12 cellular contexts compared by ENCODE assay signal in the genomic region with DNA sequence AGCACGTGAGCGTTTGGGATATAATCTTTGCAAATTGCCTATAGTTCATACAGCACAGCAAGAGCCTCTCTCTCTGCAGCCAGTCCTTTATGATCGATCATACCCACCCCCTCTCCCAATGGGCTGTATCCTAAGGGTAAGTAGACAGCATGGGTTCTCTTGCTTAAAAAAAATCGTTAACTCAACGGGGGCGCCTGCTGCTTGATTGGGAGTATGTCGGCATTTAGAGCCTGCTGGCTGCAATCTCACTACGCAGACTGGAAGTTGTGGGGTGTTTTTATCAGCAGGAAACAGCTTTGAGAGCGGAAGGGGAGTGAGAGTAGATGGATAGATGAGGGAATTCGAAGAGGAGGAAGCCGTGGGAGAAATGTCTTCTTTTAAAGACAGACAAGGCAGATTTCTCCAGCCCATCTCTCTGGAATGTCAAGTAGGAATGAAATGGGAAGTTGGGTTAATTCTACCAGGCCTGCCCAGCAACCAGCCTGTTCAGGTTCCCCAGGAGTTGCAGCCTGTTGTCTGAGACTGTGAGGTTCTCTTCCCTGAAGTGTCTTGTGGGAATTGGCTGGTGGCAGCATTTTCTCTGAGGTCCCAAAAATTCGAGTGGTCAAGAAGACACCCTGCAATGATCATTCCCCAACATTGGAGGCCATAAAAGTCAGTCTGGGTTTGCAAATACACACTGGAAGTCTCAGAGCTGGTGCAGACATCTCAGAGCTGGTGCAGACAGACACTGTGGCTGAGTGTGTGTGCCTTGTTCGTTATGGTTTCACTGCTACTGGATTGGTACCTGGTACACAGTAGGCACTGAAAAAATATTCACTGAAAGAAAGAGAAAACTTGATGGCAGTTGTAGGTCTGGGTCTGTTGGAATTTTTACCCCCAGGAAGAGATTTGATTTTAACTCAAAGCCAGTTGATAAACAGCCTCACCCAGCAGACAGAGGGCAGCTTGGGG.
DNase-seq lines count a peak whose midpoint lies in the region; ATAC-seq and TF ChIP-seq lines count a peak whose summit lies in the region.
"Had no signal": no experiment of that assay in that cellular context is flagged by ENCODE, and none has a peak within 500 bp of the region (broad histone marks: within the 10 kb centered on the region; RNA-seq: fewer than 3 reads in every experiment).

No MANE protein-coding gene starts in this region.

- H3K4me1 Mint-ChIP-seq in brain: peaks cover 36% of the 10 kb centered on the region
- peaks cover 40% of the 10 kb centered on the region for H3K4me1 Mint-ChIP-seq in activated CD4-positive, alpha-beta memory T cell treated with anti-CD3 and anti-CD28 coated beads, Interleukin-2, amount 10 ng/mL, durations not matched to agents 7 days and 5 days

- H3F3A ChIP-seq in neural cell (ENCODE audit: insufficient read depth, low read length, poor library complexity, severe bottlenecking): no peaks in the 10 kb centered on the region

- no peaks in the 10 kb centered on the region for H3K36me3 ChIP-seq in neural cell (ENCODE audit: insufficient read depth, low read length)
- H3K36me3 ChIP-seq: esophagus squamous epithelium had no signal

- peak overlapping the region; percentile 47 for H3K4me3 ChIP-seq in neural cell (ENCODE audit: low read length)
- H3K4me3 ChIP-seq: esophagus squamous epithelium had no signal

- no peak overlapping the region for H2AFZ ChIP-seq in neural cell (ENCODE audit: low read depth, low read length)

- H3K27me3 ChIP-seq in neural cell (ENCODE audit: insufficient read depth, low read depth, low read length): no peaks in the 10 kb centered on the region
- H3K27me3 ChIP-seq: esophagus squamous epithelium had no signal

- H4K20me1 ChIP-seq in neural cell (ENCODE audit: insufficient read depth): no peaks in the 10 kb centered on the region

- H3K9me3 Mint-ChIP-seq in brain: peaks cover 0 to 2% (median 0%) of the 10 kb centered on the region in 5 experiments
- no peaks in the 10 kb centered on the region for H3K9me3 Mint-ChIP-seq in activated CD4-positive, alpha-beta memory T cell treated with anti-CD3 and anti-CD28 coated beads, Interleukin-2, amount 10 ng/mL, durations not matched to agents 7 days and 5 days

- no peaks in the 10 kb centered on the region for H3K9me2 ChIP-seq in neural cell (ENCODE audit: insufficient read depth, low read length)

- peak overlapping the region; percentile 19 for H3K4me2 ChIP-seq in neural cell (ENCODE audit: low read length)

- TF ChIP-seq CTCF in brain (conservative IDR thresholded peaks at IDR 0.05) (no peak), neural cell (IDR thresholded peaks at IDR 0.05; ENCODE audit: poor library complexity, severe bottlenecking) (no peak)

- H3K27ac ChIP-seq in neural cell (ENCODE audit: low read length): no peak overlapping the region
- H3K27ac ChIP-seq: 22Rv1, esophagus squamous epithelium had no signal

- CTCF ChIA-PET in activated CD4-positive, alpha-beta memory T cell treated with anti-CD3 and anti-CD28 coated beads, Interleukin-2, amount 10 ng/mL, durations not matched to agents 7 days and 5 days (lab: Charles Lee): interaction anchor here (1.8 kb wide), 1 partner anchor 109 kb away, joined by 5 read pairs; no protein-coding TSS in a partner anchor

- H3K27me3 Mint-ChIP-seq in brain: no peaks in the 10 kb centered on the region
- H3K27me3 Mint-ChIP-seq in activated CD4-positive, alpha-beta memory T cell treated with anti-CD3 and anti-CD28 coated beads, Interleukin-2, amount 10 ng/mL, durations not matched to agents 7 days and 5 days: no peaks in the 10 kb centered on the region

- no peaks in the 10 kb centered on the region for H3K36me3 Mint-ChIP-seq in brain
- peaks cover 6% of the 10 kb centered on the region for H3K36me3 Mint-ChIP-seq in activated CD4-positive, alpha-beta memory T cell treated with anti-CD3 and anti-CD28 coated beads, Interleukin-2, amount 10 ng/mL, durations not matched to agents 7 days and 5 days (ENCODE audit: low read depth)

- peak overlapping the region in 3 of 5 experiments; percentile 11 to 88 (median 71) for H3K27ac Mint-ChIP-seq in brain
- no peak overlapping the region for H3K27ac Mint-ChIP-seq in activated CD4-positive, alpha-beta memory T cell treated with anti-CD3 and anti-CD28 coated beads, Interleukin-2, amount 10 ng/mL, durations not matched to agents 7 days and 5 days

- POLR2A ChIA-PET in activated CD4-positive, alpha-beta memory T cell treated with anti-CD3 and anti-CD28 coated beads, Interleukin-2, amount 10 ng/mL, durations not matched to agents 7 days and 5 days (lab: Charles Lee): no interaction called here

- DNase-seq in NCI-H2227 (lab: John Stamatoyannopoulos, UW; ENCODE audit: unreplicated experiment) (peak; percentile 28), NCI-H2227 treated with DMSO at 0.1 percent for 48 hours (lab: John Stamatoyannopoulos, UW) (no peak), KG1 (lab: John Stamatoyannopoulos, UW) (peak; percentile 71), SIG-M5 (lab: John Stamatoyannopoulos, UW) (no peak)
- DNase-seq in activated CD4-positive, alpha-beta memory T cell treated with anti-CD3 and anti-CD28 coated beads, Interleukin-2, amount 10 ng/mL, durations not matched to agents 7 days and 5 days: no peak
- DNase-seq: esophagus squamous epithelium; NCI-H1436; stimulated activated CD4-positive, alpha-beta T cell treated with anti-CD3 and anti-CD28 coated beads, Interleukin-15, amount 100 ng/mL, for 24 hours had no signal

- peak overlapping the region in 4 of 5 experiments; percentile 12 to 70 (median 35) for H3K4me3 Mint-ChIP-seq in brain
- no peak overlapping the region for H3K4me3 Mint-ChIP-seq in activated CD4-positive, alpha-beta memory T cell treated with anti-CD3 and anti-CD28 coated beads, Interleukin-2, amount 10 ng/mL, durations not matched to agents 7 days and 5 days

- ATAC-seq in HG03521 (IDR thresholded peaks at IDR 0.05; ENCODE audit: unreplicated experiment): no peak

- no peaks in the 10 kb centered on the region for H3K9me3 ChIP-seq in neural cell (ENCODE audit: low read length)
- H3K9me3 ChIP-seq: esophagus squamous epithelium had no signal

- H3K79me2 ChIP-seq in neural cell (replicated peaks; ENCODE audit: insufficient read depth, low read length): no peaks in the 10 kb centered on the region

- H3K9ac ChIP-seq in neural cell (ENCODE audit: low read length): no peak overlapping the region

- no peak for TF ChIP-seq EP300 in neural cell (conservative IDR thresholded peaks at IDR 0.05; ENCODE audit: poor library complexity, severe bottlenecking)

- no peak for TF ChIP-seq RAD21 in neural cell (conservative IDR thresholded peaks at IDR 0.05)

TF ChIP-seq in neural cell, 6 proteins besides CTCF, POLR2A, EP300 and RAD21:
- TF ChIP-seq TAF1 (IDR thresholded peaks at IDR 0.05; ENCODE audit: low read depth): no peak
- TF ChIP-seq POLR2AphosphoS5 (IDR thresholded peaks at IDR 0.05): peak; percentile 19
- TF ChIP-seq, protein P1, sequence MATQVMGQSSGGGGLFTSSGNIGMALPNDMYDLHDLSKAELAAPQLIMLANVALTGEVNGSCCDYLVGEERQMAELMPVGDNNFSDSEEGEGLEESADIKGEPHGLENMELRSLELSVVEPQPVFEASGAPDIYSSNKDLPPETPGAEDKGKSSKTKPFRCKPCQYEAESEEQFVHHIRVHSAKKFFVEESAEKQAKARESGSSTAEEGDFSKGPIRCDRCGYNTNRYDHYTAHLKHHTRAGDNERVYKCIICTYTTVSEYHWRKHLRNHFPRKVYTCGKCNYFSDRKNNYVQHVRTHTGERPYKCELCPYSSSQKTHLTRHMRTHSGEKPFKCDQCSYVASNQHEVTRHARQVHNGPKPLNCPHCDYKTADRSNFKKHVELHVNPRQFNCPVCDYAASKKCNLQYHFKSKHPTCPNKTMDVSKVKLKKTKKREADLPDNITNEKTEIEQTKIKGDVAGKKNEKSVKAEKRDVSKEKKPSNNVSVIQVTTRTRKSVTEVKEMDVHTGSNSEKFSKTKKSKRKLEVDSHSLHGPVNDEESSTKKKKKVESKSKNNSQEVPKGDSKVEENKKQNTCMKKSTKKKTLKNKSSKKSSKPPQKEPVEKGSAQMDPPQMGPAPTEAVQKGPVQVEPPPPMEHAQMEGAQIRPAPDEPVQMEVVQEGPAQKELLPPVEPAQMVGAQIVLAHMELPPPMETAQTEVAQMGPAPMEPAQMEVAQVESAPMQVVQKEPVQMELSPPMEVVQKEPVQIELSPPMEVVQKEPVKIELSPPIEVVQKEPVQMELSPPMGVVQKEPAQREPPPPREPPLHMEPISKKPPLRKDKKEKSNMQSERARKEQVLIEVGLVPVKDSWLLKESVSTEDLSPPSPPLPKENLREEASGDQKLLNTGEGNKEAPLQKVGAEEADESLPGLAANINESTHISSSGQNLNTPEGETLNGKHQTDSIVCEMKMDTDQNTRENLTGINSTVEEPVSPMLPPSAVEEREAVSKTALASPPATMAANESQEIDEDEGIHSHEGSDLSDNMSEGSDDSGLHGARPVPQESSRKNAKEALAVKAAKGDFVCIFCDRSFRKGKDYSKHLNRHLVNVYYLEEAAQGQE (IDR thresholded peaks at IDR 0.05; ENCODE audit: borderline replicate concordance): peak; percentile 62
- TF ChIP-seq MXI1 (conservative IDR thresholded peaks at IDR 0.05; ENCODE audit: poor library complexity, severe bottlenecking): no peak
TF ChIP-seq in neural cell: peak in this region for 2.

Comparison
In these comparisons a context has a peak if more than half of its experiments do, and no peak if none do; other contexts are left out.
1. DNase-seq: peak in NCI-H2227 (single experiment) and KG1 (single experiment); none in NCI-H2227 treated with DMSO at 0.1 percent for 48 hours (single experiment), activated CD4-positive, alpha-beta memory T cell treated with anti-CD3 and anti-CD28 coated beads, Interleukin-2, amount 10 ng/mL, durations not matched to agents 7 days and 5 days (single experiment) and SIG-M5 (single experiment).